27 cellular contexts compared by ENCODE assay signal in genomic region chr5:73768-74502, GRCh38. TPM values are rescaled to one million over a fixed set of nuclear protein-coding genes. Genes with fewer than 3 reads are reported as not detected.
"Had no signal": no experiment of that assay in that cellular context is flagged by ENCODE, and none has a peak within 500 bp of the region (broad histone marks: within the 10 kb centered on the region; RNA-seq: fewer than 3 reads in every experiment).

No MANE protein-coding gene starts in this region.

- H3K9me3 ChIP-seq: esophagus muscularis mucosa, heart left ventricle, left lung, mucosa of descending colon, neutrophil, pancreas, testis, transverse colon, uterus had no signal

- H3K4me1 ChIP-seq: esophagus muscularis mucosa, foreskin keratinocyte, heart left ventricle, left lung, pancreas, spleen, testis, transverse colon, uterus had no signal

- DNase-seq: activated CD8-positive, alpha-beta memory T cell treated with anti-CD3 and anti-CD28 coated beads, Interleukin-2, amount 10 ng/mL, durations not matched to agents 7 days and 5 days; activated CD8-positive, alpha-beta T cell treated with anti-CD3 and anti-CD28 coated beads, Interleukin-2, amount 10 ng/mL, durations not matched to agents 7 days and 5 days; activated naive CD4-positive, alpha-beta T cell treated with Interleukin-2 at 50 U/mL for 16 hours; activated T-cell treated with anti-CD3 and anti-CD28 coated beads, Interleukin-2, amount 50 U/mL, for 72 hours; anterior cingulate cortex; foreskin keratinocyte; heart left ventricle; hypothalamus; left lung; mucosa of descending colon; right cardiac atrium; spleen; stimulated activated naive CD4-positive, alpha-beta T cell treated with Interleukin-2 at 50 U/mL for 16 hours; T-helper 17 cell; testis; transverse colon; uterus had no signal

- ATAC-seq: activated CD8-positive, alpha-beta memory T cell treated with anti-CD3 and anti-CD28 coated beads, Interleukin-2, amount 10 ng/mL, durations not matched to agents 7 days and 5 days; activated CD8-positive, alpha-beta T cell treated with anti-CD3 and anti-CD28 coated beads, Interleukin-2, amount 10 ng/mL, durations not matched to agents 7 days and 5 days; activated T-cell treated with anti-CD3 and anti-CD28 coated beads, Interleukin-2, amount 50 U/mL, for 72 hours; foreskin keratinocyte; left lung; mucosa of descending colon; natural killer cell treated with Interleukin-12 subunit alpha and Interleukin-12 subunit beta and Interleukin-15 and Interleukin-18, amount 100 ng/mL, for 72 hours; pancreas; right cardiac atrium; T-helper 17 cell had no signal

- H3K27me3 Mint-ChIP-seq: dendritic cell treated with granulocyte-macrophage colony-stimulating factor and Interleukin-4, amounts not matched to agents 40 ng/mL and 50 ng/mL, for 4 days had no signal

- H3K4me3 ChIP-seq: esophagus muscularis mucosa, heart left ventricle, left lung, mucosa of descending colon, pancreas, spleen, testis, transverse colon, uterus had no signal

- H3K4me3 Mint-ChIP-seq: activated CD8-positive, alpha-beta memory T cell treated with anti-CD3 and anti-CD28 coated beads, Interleukin-2, amount 10 ng/mL, durations not matched to agents 7 days and 5 days; activated CD8-positive, alpha-beta T cell treated with anti-CD3 and anti-CD28 coated beads, Interleukin-2, amount 10 ng/mL, durations not matched to agents 7 days and 5 days; activated naive CD8-positive, alpha-beta T cell; activated T-cell treated with anti-CD3 and anti-CD28 coated beads, Interleukin-2, amount 50 U/mL, for 72 hours; central memory CD8-positive, alpha-beta T cell; dendritic cell treated with granulocyte-macrophage colony-stimulating factor and Interleukin-4, amounts not matched to agents 40 ng/mL and 50 ng/mL, for 4 days; natural killer cell treated with Interleukin-12 subunit alpha and Interleukin-12 subunit beta and Interleukin-15 and Interleukin-18, amount 100 ng/mL, for 72 hours; T-helper 17 cell had no signal

- H3K27ac ChIP-seq: esophagus muscularis mucosa, foreskin keratinocyte, heart left ventricle, left lung, neutrophil, pancreas, spleen, testis, transverse colon, uterus had no signal

- H3K4me1 Mint-ChIP-seq: activated CD8-positive, alpha-beta memory T cell treated with anti-CD3 and anti-CD28 coated beads, Interleukin-2, amount 10 ng/mL, durations not matched to agents 7 days and 5 days; central memory CD8-positive, alpha-beta T cell; T-helper 17 cell had no signal

- H3K36me3 Mint-ChIP-seq: activated CD8-positive, alpha-beta memory T cell treated with anti-CD3 and anti-CD28 coated beads, Interleukin-2, amount 10 ng/mL, durations not matched to agents 7 days and 5 days; activated naive CD8-positive, alpha-beta T cell; natural killer cell treated with Interleukin-12 subunit alpha and Interleukin-12 subunit beta and Interleukin-15 and Interleukin-18, amount 100 ng/mL, for 72 hours had no signal

- H3K36me3 ChIP-seq: esophagus muscularis mucosa, heart left ventricle, left lung, neutrophil, pancreas, spleen, transverse colon, uterus had no signal

- H3K27me3 ChIP-seq: neutrophil, pancreas, testis, uterus had no signal

- H3K9me3 Mint-ChIP-seq: activated T-cell treated with anti-CD3 and anti-CD28 coated beads, Interleukin-2, amount 50 U/mL, for 72 hours; central memory CD8-positive, alpha-beta T cell; dendritic cell treated with granulocyte-macrophage colony-stimulating factor and Interleukin-4, amounts not matched to agents 40 ng/mL and 50 ng/mL, for 4 days; natural killer cell treated with Interleukin-12 subunit alpha and Interleukin-12 subunit beta and Interleukin-15 and Interleukin-18, amount 100 ng/mL, for 72 hours had no signal

- H3K27ac Mint-ChIP-seq: activated CD8-positive, alpha-beta memory T cell treated with anti-CD3 and anti-CD28 coated beads, Interleukin-2, amount 10 ng/mL, durations not matched to agents 7 days and 5 days; activated CD8-positive, alpha-beta T cell treated with anti-CD3 and anti-CD28 coated beads, Interleukin-2, amount 10 ng/mL, durations not matched to agents 7 days and 5 days; activated naive CD8-positive, alpha-beta T cell; activated T-cell treated with anti-CD3 and anti-CD28 coated beads, Interleukin-2, amount 50 U/mL, for 72 hours; dendritic cell treated with granulocyte-macrophage colony-stimulating factor and Interleukin-4, amounts not matched to agents 40 ng/mL and 50 ng/mL, for 4 days; natural killer cell treated with Interleukin-12 subunit alpha and Interleukin-12 subunit beta and Interleukin-15 and Interleukin-18, amount 100 ng/mL, for 72 hours; T-helper 17 cell had no signal

RNA-seq across cellular contexts. Expression of gene PLEKHG4B, which starts 18.0 kb away (rescaled TPM):
- total RNA-seq: activated CD8-positive, alpha-beta memory T cell treated with anti-CD3 and anti-CD28 coated beads, Interleukin-2, amount 10 ng/mL, durations not matched to agents 7 days and 5 days; activated CD8-positive, alpha-beta T cell treated with anti-CD3 and anti-CD28 coated beads, Interleukin-2, amount 10 ng/mL, durations not matched to agents 7 days and 5 days; activated T-cell treated with anti-CD3 and anti-CD28 coated beads, Interleukin-2, amount 50 U/mL, for 72 hours; bronchial epithelial cell; foreskin keratinocyte; mesenteric fat pad; natural killer cell treated with Interleukin-12 subunit alpha and Interleukin-12 subunit beta and Interleukin-15 and Interleukin-18, amount 100 ng/mL, for 72 hours; pulmonary artery endothelial cell had no signal
- polyA plus RNA-seq: foreskin keratinocyte, heart left ventricle had no signal
